Comparison of ENCODE assay signal across 1 cellular context in the genomic region with DNA sequence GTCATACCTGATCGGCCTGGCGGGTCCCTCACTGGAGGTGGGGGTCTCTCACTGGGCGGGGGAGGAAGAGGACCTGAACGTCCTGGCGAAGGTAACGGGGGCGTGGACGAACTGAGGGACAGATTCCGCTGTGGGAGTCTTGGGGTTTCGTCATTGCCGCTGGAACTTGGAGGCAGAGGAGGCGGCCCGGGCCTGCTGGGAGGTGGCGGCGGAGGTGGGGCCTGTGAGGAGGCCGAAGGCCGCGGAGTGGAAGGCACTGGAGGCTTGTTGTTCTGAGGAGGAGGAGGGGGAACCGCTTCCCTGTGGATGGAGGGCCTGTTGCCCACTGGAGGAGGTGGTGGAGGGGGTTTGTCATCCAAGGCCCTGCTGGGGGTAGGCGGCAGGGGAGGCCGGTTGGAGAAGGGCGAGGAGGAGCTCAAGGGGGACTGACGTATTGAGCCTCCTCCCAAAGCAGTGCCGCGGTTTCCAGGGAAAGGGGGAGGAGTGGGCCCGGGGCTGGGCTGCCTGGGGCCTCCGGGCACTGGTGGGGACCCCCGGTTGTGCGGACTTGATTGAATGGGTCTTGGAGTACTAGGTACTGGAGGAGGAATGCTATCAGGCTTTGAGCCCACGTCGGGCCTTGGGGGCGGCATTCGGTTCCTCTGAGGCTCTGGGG.
TF ChIP-seq lines count a peak whose summit lies in the region.

No MANE protein-coding gene starts in this region.

TF ChIP-seq in HepG2, 621 proteins besides CTCF, POLR2A, EP300 and RAD21:
- TF ChIP-seq SNAPC2 (CRISPR knock-in tag; IDR thresholded peaks at IDR 0.05) (no peak), ZNF879 (CRISPR knock-in tag; IDR thresholded peaks at IDR 0.05) (no peak), ARNT2 (CRISPR knock-in tag; IDR thresholded peaks at IDR 0.05; ENCODE audit: low read depth) (no peak), SOX6 (IDR thresholded peaks at IDR 0.05) (no peak), SOX6 (CRISPR knock-in tag; IDR thresholded peaks at IDR 0.05) (no peak)
- TF ChIP-seq, protein P1, sequence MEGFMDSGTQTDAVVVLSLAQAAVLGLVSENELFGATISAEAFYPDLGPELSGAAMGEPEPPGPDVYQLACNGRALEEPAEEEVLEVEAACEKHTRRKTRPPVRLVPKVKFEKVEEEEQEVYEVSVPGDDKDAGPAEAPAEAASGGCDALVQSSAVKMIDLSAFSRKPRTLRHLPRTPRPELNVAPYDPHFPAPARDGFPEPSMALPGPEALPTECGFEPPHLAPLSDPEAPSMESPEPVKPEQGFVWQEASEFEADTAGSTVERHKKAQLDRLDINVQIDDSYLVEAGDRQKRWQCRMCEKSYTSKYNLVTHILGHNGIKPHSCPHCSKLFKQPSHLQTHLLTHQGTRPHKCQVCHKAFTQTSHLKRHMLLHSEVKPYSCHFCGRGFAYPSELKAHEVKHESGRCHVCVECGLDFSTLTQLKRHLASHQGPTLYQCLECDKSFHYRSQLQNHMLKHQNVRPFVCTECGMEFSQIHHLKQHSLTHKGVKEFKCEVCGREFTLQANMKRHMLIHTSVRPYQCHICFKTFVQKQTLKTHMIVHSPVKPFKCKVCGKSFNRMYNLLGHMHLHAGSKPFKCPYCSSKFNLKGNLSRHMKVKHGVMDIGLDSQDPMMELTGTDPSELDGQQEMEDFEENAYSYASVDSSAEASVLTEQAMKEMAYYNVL (CRISPR knock-in tag; IDR thresholded peaks at IDR 0.05; ENCODE audit: borderline replicate concordance), result no peak
- TF ChIP-seq, protein P2, sequence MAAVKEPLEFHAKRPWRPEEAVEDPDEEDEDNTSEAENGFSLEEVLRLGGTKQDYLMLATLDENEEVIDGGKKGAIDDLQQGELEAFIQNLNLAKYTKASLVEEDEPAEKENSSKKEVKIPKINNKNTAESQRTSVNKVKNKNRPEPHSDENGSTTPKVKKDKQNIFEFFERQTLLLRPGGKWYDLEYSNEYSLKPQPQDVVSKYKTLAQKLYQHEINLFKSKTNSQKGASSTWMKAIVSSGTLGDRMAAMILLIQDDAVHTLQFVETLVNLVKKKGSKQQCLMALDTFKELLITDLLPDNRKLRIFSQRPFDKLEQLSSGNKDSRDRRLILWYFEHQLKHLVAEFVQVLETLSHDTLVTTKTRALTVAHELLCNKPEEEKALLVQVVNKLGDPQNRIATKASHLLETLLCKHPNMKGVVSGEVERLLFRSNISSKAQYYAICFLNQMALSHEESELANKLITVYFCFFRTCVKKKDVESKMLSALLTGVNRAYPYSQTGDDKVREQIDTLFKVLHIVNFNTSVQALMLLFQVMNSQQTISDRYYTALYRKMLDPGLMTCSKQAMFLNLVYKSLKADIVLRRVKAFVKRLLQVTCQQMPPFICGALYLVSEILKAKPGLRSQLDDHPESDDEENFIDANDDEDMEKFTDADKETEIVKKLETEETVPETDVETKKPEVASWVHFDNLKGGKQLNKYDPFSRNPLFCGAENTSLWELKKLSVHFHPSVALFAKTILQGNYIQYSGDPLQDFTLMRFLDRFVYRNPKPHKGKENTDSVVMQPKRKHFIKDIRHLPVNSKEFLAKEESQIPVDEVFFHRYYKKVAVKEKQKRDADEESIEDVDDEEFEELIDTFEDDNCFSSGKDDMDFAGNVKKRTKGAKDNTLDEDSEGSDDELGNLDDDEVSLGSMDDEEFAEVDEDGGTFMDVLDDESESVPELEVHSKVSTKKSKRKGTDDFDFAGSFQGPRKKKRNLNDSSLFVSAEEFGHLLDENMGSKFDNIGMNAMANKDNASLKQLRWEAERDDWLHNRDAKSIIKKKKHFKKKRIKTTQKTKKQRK (IDR thresholded peaks at IDR 0.05; ENCODE audit: low read length), result no peak
- TF ChIP-seq, protein P3, sequence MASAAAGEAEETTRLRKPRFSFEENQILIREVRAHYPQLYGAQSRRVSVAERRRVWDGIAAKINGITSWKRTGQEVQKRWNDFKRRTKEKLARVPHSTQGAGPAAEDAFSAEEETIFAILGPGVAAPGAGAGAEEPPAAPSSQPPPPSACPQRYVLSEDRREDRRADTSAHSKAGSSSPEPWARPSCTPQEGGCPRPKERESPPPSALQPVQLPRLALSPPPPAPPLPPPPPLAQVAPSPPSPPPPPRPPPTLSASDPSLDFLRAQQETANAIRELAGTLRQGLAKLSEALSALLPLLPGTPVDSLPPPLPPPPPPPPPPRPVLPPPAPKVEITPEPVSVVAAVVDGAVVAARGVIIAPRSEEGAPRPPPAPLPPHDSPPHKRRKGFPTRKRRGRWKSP (CRISPR knock-in tag; IDR thresholded peaks at IDR 0.05), result no peak
